Comparison of ENCODE assay signal across 32 cellular contexts in the genomic region with DNA sequence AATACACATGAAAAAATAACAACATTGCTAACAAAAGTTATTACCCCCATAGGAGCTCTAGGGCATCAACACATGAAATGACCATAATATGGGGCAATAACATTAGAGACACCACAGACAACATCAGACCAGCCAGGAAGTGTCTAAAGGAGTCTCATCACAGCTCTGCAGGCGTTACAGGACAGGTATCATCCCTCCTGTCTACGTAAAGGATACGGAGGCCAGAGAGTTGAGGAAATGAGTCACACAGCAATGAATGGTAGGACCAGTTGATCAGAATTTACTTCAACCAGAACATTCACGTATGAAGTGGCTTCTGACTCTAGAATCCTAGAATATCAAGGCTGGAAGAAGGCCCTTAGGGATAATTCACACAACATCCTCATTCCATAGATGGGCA. TPM values are rescaled to one million over a fixed set of nuclear protein-coding genes. Genes with fewer than 3 reads are reported as not detected.
DNase-seq lines count a peak whose midpoint lies in the region; ATAC-seq, FAIRE-seq and TF ChIP-seq lines count a peak whose summit lies in the region.
"Had no signal": no experiment of that assay in that cellular context is flagged by ENCODE, and none has a peak within 500 bp of the region (broad histone marks: within the 10 kb centered on the region; RNA-seq: fewer than 3 reads in every experiment).

No MANE protein-coding gene starts in this region.

- no peaks in the 10 kb centered on the region for H3K9me2 ChIP-seq in neural cell (ENCODE audit: insufficient read depth, low read length)

- no peak overlapping the region for H3K4me3 ChIP-seq in endothelial cell of umbilical vein (replicated peaks in 1 of 3; ENCODE audit: insufficient read depth in 1 of 3, low read depth in 1 of 3, low read length in 3 of 3)
- peak overlapping the region; percentile 81 for H3K4me3 ChIP-seq in neural cell (ENCODE audit: low read length)
- H3K4me3 ChIP-seq: left lung, testis, vagina had no signal

- H3F3A ChIP-seq in neural cell (ENCODE audit: insufficient read depth, low read length, poor library complexity, severe bottlenecking), result peaks cover 4% of the 10 kb centered on the region

- peaks cover 0 to 2% of the 10 kb centered on the region in 2 experiments for H3K27me3 ChIP-seq in endothelial cell of umbilical vein (ENCODE audit: control insufficient read depth in 2 of 2, insufficient read depth in 2 of 2, low read length in 2 of 2)
- no peaks in the 10 kb centered on the region for H3K27me3 ChIP-seq in neural cell (ENCODE audit: insufficient read depth, low read depth, low read length)
- H3K27me3 ChIP-seq: left lung, testis, vagina had no signal

- H3K36me3 ChIP-seq in endothelial cell of umbilical vein (ENCODE audit: control insufficient read depth in 2 of 2, extremely low read depth in 1 of 2, insufficient read depth in 2 of 2, low read length in 2 of 2) (no peaks in the 10 kb centered on the region), neural cell (ENCODE audit: insufficient read depth, low read length) (no peaks in the 10 kb centered on the region)
- H3K36me3 ChIP-seq: left lung, spleen, vagina had no signal

- no peaks in the 10 kb centered on the region for H4K20me1 ChIP-seq in endothelial cell of umbilical vein (replicated peaks; ENCODE audit: control insufficient read depth, extremely low read depth, insufficient read depth, low read length)
- no peaks in the 10 kb centered on the region for H4K20me1 ChIP-seq in neural cell (ENCODE audit: insufficient read depth)

- H3K79me2 ChIP-seq in endothelial cell of umbilical vein (ENCODE audit: control insufficient read depth, insufficient read depth, low read length) (no peaks in the 10 kb centered on the region), neural cell (replicated peaks; ENCODE audit: insufficient read depth, low read length) (peaks cover 4% of the 10 kb centered on the region)

- FAIRE-seq in endothelial cell of umbilical vein (lab: Jason Lieb, UNC), result peak; percentile 76
- FAIRE-seq: astrocyte, islet of Langerhans had no signal

- H3K9me1 ChIP-seq in endothelial cell of umbilical vein (replicated peaks; ENCODE audit: control insufficient read depth, extremely low read depth, insufficient read depth, low read length), result no peaks in the 10 kb centered on the region

- TF ChIP-seq POLR2A in endothelial cell of umbilical vein (IDR thresholded peaks at IDR 0.05; ENCODE audit: low read depth, low read length) (no peak), erythroblast (IDR thresholded peaks at IDR 0.05; ENCODE audit: low read length) (no peak)

- H3K9me3 ChIP-seq in endothelial cell of umbilical vein (replicated peaks; ENCODE audit: control insufficient read depth, insufficient read depth, low read length) (no peaks in the 10 kb centered on the region), neural cell (ENCODE audit: low read length) (no peaks in the 10 kb centered on the region)
- H3K9me3 ChIP-seq: Caco-2, left lung, spleen, testis, vagina had no signal

- CTCF ChIA-PET in RWPE1 (lab: Yijun Ruan, JAX), result interaction anchor here (0.6 kb wide), 1 partner anchor 14 kb away, joined by 3 read pairs; no protein-coding TSS in a partner anchor
- CTCF ChIA-PET in endothelial cell of umbilical vein (lab: Charles Lee), result no interaction called here

- no peak for TF ChIP-seq EP300 in neural cell (conservative IDR thresholded peaks at IDR 0.05; ENCODE audit: poor library complexity, severe bottlenecking)

- BruUV-seq in endothelial cell of umbilical vein (replicated peaks; lab: Mats Ljungman, UMichigan), result no TSS peak

- dilution Hi-C loops in endothelial cell of umbilical vein (cut with MboI; ENCODE audit: extremely low pct_ligation_motif_present, low sequenced_read_pairs), result no loop called here

- H3K9ac ChIP-seq in endothelial cell of umbilical vein (replicated peaks; ENCODE audit: extremely low read depth, insufficient read depth, low read length) (no peak overlapping the region), neural cell (ENCODE audit: low read length) (no peak overlapping the region)

- no peak overlapping the region for H3K27ac ChIP-seq in RWPE1
- no peak overlapping the region for H3K27ac ChIP-seq in endothelial cell of umbilical vein (ENCODE audit: insufficient read depth, low read depth, low read length)
- no peak overlapping the region for H3K27ac ChIP-seq in neural cell (ENCODE audit: low read length)
- H3K27ac ChIP-seq: left lung, spleen, testis, vagina had no signal

- TF ChIP-seq CTCF in RWPE1 (conservative IDR thresholded peaks at IDR 0.05; ENCODE audit: low read depth), result no peak
- no peak for TF ChIP-seq CTCF in endothelial cell of umbilical vein (IDR thresholded peaks at IDR 0.05; ENCODE audit: extremely low read depth in 1 of 2, insufficient read depth in 1 of 2, low read depth in 1 of 2, low read length in 2 of 2)
- no peak for TF ChIP-seq CTCF in neural cell (IDR thresholded peaks at IDR 0.05; ENCODE audit: poor library complexity, severe bottlenecking)

- intact Hi-C loops in endothelial cell of umbilical vein (cut with micrococcal nuclease), result no loop called here

- ATAC-seq in HG02759 (IDR thresholded peaks at IDR 0.05; ENCODE audit: unreplicated experiment), result no peak
- ATAC-seq: activated CD4-positive, alpha-beta T cell treated with anti-CD3 and anti-CD28 coated beads for 36 hours; left lung; Panc1; right cardiac atrium had no signal

- H3K4me1 ChIP-seq in endothelial cell of umbilical vein (ENCODE audit: control insufficient read depth, extremely low read depth, insufficient read depth, low read length), result peaks cover 25% of the 10 kb centered on the region
- H3K4me1 ChIP-seq: Caco-2, testis had no signal

- H2AFZ ChIP-seq in endothelial cell of umbilical vein (ENCODE audit: low read depth, low read length) (no peak overlapping the region), neural cell (ENCODE audit: low read depth, low read length) (no peak overlapping the region)

- POLR2A ChIA-PET in RWPE1 (lab: Yijun Ruan, JAX; ENCODE audit: low non-redundant PET) (no interaction called here), endothelial cell of umbilical vein (lab: Charles Lee) (no interaction called here)

- no peak for TF ChIP-seq RAD21 in neural cell (conservative IDR thresholded peaks at IDR 0.05)

- peak; percentile 57 for DNase-seq in ELR (ENCODE audit: low read depth)
- peak; percentile 69 for DNase-seq in RWPE1 (ENCODE audit: low spot score)
- DNase-seq in endothelial cell of umbilical vein (ENCODE audit: low read depth, low spot score), result no peak
- DNase-seq in erythroblast (lab: John Stamatoyannopoulos, UW), result no peak
- no peak for DNase-seq in DMS79 treated with DMSO at 0.1 percent for 48 hours (lab: John Stamatoyannopoulos, UW)
- DNase-seq: activated CD4-positive, alpha-beta T cell treated with anti-CD3 and anti-CD28 coated beads for 36 hours; activated gamma-delta T cell; activated T-cell treated with anti-CD3 and anti-CD28 coated beads, Interleukin-2, amount 50 U/mL, for 24 hours; Caco-2; central memory CD4-positive, alpha-beta T cell; DMS79; left lung; NCI-H1436 treated with DMSO at 0.1 percent for 48 hours; NCI-H2081 treated with DMSO at 0.1 percent for 48 hours; NCI-H226; NCI-H526 treated with DMSO at 0.1 percent for 48 hours; right cardiac atrium; spleen; stimulated activated CD4-positive, alpha-beta T cell treated with anti-CD3 and anti-CD28 coated beads, Interleukin-2, amount 100 ng/mL, for 24 hours; T-helper 9 cell; testis had no signal

- H3K4me2 ChIP-seq in endothelial cell of umbilical vein (ENCODE audit: insufficient read depth, low read length) (no peak overlapping the region), neural cell (ENCODE audit: low read length) (peak overlapping the region; percentile 53)

TF ChIP-seq in endothelial cell of umbilical vein, 7 proteins besides CTCF, POLR2A, EP300 and RAD21:
- TF ChIP-seq GATA2 (IDR thresholded peaks at IDR 0.05; ENCODE audit: insufficient read depth, insufficient read length, low read depth, low read length) (no peak), JUN (IDR thresholded peaks at IDR 0.05; ENCODE audit: borderline replicate concordance, insufficient read depth, insufficient read length, low read depth) (peak; percentile 28)

TF ChIP-seq in neural cell, 6 proteins besides CTCF, POLR2A, EP300 and RAD21:
- no peak for TF ChIP-seq POLR2AphosphoS5 (IDR thresholded peaks at IDR 0.05)
- no peak for TF ChIP-seq SMC3 (conservative IDR thresholded peaks at IDR 0.05; ENCODE audit: poor library complexity)

RNA-seq across cellular contexts. Expression of a gene that starts 1.8 kb away (rescaled TPM):
- total RNA-seq in endothelial cell of umbilical vein, result not detected in 2 replicates
- polyA plus RNA-seq in endothelial cell of umbilical vein (0.08 TPM in 1 of 2 replicates, not detected in the other), neural cell (17.4 and 40.3 TPM in 2 replicates)
- polyA plus RNA-seq in endothelial cell of umbilical vein (2011; cell fraction: cytosol; rRNA removed), result 0.08 TPM in 1 of 2 replicates, not detected in the other
- polyA plus RNA-seq in endothelial cell of umbilical vein (2011; cell fraction: nucleus; rRNA removed), result 0.34 and 0.41 TPM in 2 replicates
- 0.20 and 0.56 TPM in 2 replicates for polyA plus RNA-seq in endothelial cell of umbilical vein (2012)
- polyA minus RNA-seq in endothelial cell of umbilical vein (not detected in 2 replicates), neural cell (20.5 and 24.7 TPM in 2 replicates)
- not detected for polyA minus RNA-seq in endothelial cell of umbilical vein (2011; cell fraction: cytosol; rRNA and poly(A)+ RNA removed)
- 0.53 TPM in 1 of 2 replicates, not detected in the other for polyA minus RNA-seq in endothelial cell of umbilical vein (2011; cell fraction: nucleus; rRNA and poly(A)+ RNA removed)
- total RNA-seq: Caco-2, dermis microvascular lymphatic vessel endothelial cell, IMR-90, LHCN-M2, mesenteric fat pad, posterior vena cava, vagina had no signal
- polyA plus RNA-seq: IMR-90 had no signal

RNA-seq across cellular contexts. Expression of a gene that starts 20.5 kb away (rescaled TPM):
- 15.5 and 16.5 TPM in 2 replicates for total RNA-seq in endothelial cell of umbilical vein
- 9.4 and 14.6 TPM in 2 replicates for polyA plus RNA-seq in endothelial cell of umbilical vein
- polyA plus RNA-seq in endothelial cell of umbilical vein (2011; cell fraction: cytosol; rRNA removed), result 9.6 and 9.8 TPM in 2 replicates
- polyA plus RNA-seq in endothelial cell of umbilical vein (2011; cell fraction: nucleus; rRNA removed), result 8.6 and 9.6 TPM in 2 replicates
- 10.1 and 15.6 TPM in 2 replicates for polyA plus RNA-seq in endothelial cell of umbilical vein (2012)
- 11.8 and 12.2 TPM in 2 replicates for polyA minus RNA-seq in endothelial cell of umbilical vein
- polyA minus RNA-seq in endothelial cell of umbilical vein (2011; cell fraction: cytosol; rRNA and poly(A)+ RNA removed), result 7.0 TPM
- polyA minus RNA-seq in endothelial cell of umbilical vein (2011; cell fraction: nucleus; rRNA and poly(A)+ RNA removed), result 2.0 and 4.9 TPM in 2 replicates
- 52.8 and 65.7 TPM in 2 replicates for polyA plus RNA-seq in neural cell
- 65.6 and 85.0 TPM in 2 replicates for polyA minus RNA-seq in neural cell

Comparison
In these comparisons a context has a peak if more than half of its experiments do, and no peak if none do; other contexts are left out.
1. DNase-seq: peak in ELR (single experiment) and RWPE1 (single experiment); none in endothelial cell of umbilical vein (single experiment), erythroblast (0 of 2) and DMS79 treated with DMSO at 0.1 percent for 48 hours (single experiment).
2. RNA of a gene that starts 1.8 kb away (polyA plus RNA-seq): 17.4 to 40.3 TPM in neural cell; 0.08 to 0.56 TPM in endothelial cell of umbilical vein; every median in the first group is over 10 times any median in the second.